Comparison of ENCODE assay signal across 8 cellular contexts in the genomic region with DNA sequence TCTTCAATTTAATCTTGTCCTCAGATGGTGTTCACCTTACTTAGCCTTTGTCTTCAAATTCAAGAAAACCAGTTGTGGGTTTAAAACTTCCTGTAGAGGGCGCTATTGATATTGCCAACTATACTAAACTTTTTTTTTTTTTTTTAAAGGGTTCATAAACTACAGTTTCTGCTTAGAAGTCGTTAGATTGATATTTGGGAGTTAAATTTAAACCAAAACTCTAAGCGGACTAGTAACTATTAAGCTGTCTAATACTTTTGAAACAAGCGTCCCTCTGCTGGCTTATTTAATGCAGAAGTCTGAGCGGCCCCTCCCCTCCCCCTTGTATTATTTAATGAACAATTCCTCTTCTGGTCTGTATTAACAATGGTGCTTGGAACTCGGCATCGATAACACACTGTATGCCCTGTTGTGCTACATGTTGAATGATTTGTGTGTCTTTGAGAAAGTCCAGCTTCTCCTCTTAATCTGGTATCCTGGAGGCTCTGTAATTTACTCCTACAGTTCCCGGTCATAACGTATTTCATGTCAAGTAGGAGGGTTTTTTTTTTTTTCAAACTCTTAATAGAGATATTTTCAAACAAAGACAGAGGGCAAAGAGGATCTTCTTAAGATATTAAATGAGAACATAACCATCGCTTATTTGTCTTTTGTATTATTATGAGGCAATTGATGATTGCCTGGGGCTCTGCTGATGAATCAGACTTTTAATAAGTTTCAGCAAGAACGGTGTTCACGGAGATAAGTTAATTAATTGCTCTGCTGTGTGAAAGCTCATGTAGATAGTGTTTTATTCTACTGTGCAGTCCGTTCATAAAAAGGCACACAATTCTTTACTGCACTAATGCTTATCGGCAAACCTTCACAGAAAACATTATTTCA. TPM values are rescaled to one million over a fixed set of nuclear protein-coding genes. Genes with fewer than 3 reads are reported as not detected.
DNase-seq lines count a peak whose midpoint lies in the region; ATAC-seq and TF ChIP-seq lines count a peak whose summit lies in the region.

No MANE protein-coding gene starts in this region.

- H3K4me3 ChIP-seq in DOHH2 (ENCODE audit: low read length), result peak overlapping the region; percentile 10; the same call in 1 of the 2 replicates

- no peaks in the 10 kb centered on the region for H3F3A ChIP-seq in DOHH2 (ENCODE audit: control insufficient read depth, insufficient read depth)

- peaks cover 0 to 7% (median 4%) of the 10 kb centered on the region in 3 donors for H3K4me1 Mint-ChIP-seq in naive B cell

- ATAC-seq in naive B cell (ENCODE audit: low read depth in 2 of 2), result peak in 1 of 2 donors; percentile 36
- ATAC-seq in GM21367 (IDR thresholded peaks at IDR 0.05; ENCODE audit: unreplicated experiment), result no peak

- TF ChIP-seq POLR2A in erythroblast (IDR thresholded peaks at IDR 0.05; ENCODE audit: low read length), result no peak

- peaks cover 0 to 8% (median 6%) of the 10 kb centered on the region in 7 donors for H3K9me3 Mint-ChIP-seq in naive B cell

- H3K4me3 Mint-ChIP-seq in naive B cell, result peak overlapping the region in 1 of 8 donors; percentile 3

- no peaks in the 10 kb centered on the region for H3K36me3 Mint-ChIP-seq in naive B cell

- peak overlapping the region; percentile 51 for H3K4me2 ChIP-seq in DOHH2 (ENCODE audit: low read length)

- no peak overlapping the region for H3K27ac ChIP-seq in DOHH2 (ENCODE audit: low read depth, low read length)

- H3K4me1 ChIP-seq in DOHH2 (ENCODE audit: control insufficient read depth, low read length), result peaks cover 4% of the 10 kb centered on the region

- no peaks in the 10 kb centered on the region for H4K20me1 ChIP-seq in DOHH2 (ENCODE audit: control insufficient read depth, insufficient read depth, low read depth, low read length)

- H3K9me3 ChIP-seq in DOHH2 (ENCODE audit: control insufficient read depth, insufficient read depth, low read length), result no peaks in the 10 kb centered on the region

- peak; percentile 50 for DNase-seq in LoVo (ENCODE audit: low spot score)
- peak; percentile 76 for DNase-seq in RKO (ENCODE audit: low spot score)
- DNase-seq in erythroblast (lab: John Stamatoyannopoulos, UW), result peak; percentile 60 to 72
- DNase-seq in naive B cell, result peak; percentile 50
- no peak for DNase-seq in activated CD8-positive, alpha-beta memory T cell treated with anti-CD3 and anti-CD28 coated beads, Interleukin-2, amount 50 U/mL, for 4 hours
- DNase-seq in activated effector memory CD4-positive, alpha-beta T cell treated with Interleukin-2 at 50 U/mL for 16 hours, result no peak

- H3K27me3 ChIP-seq in DOHH2 (ENCODE audit: control insufficient read depth, low read length), result peaks cover 5% of the 10 kb centered on the region; the same call in 1 of the 2 replicates

- H3K27ac Mint-ChIP-seq in naive B cell, result peak overlapping the region in 2 of 6 donors; percentile 15 to 77

- no peaks in the 10 kb centered on the region for H3K79me2 ChIP-seq in DOHH2 (ENCODE audit: control insufficient read depth, low read length)

- H3K9me2 ChIP-seq in DOHH2 (replicated peaks; ENCODE audit: control insufficient read depth, low read length), result no peaks in the 10 kb centered on the region

- no peaks in the 10 kb centered on the region for H3K36me3 ChIP-seq in DOHH2 (ENCODE audit: control insufficient read depth, low read length)

- H3K27me3 Mint-ChIP-seq in naive B cell, result peaks cover 14 to 47% (median 43%) of the 10 kb centered on the region in 3 donors

- peak; percentile 96 for TF ChIP-seq CTCF in DOHH2 (IDR thresholded peaks at IDR 0.05; ENCODE audit: low read depth, low read length, poor library complexity, severe bottlenecking)

RNA-seq across cellular contexts. Expression of gene CREB5, which starts 22.6 kb away (rescaled TPM):
- under 1 TPM in 2 of 6 donors, not detected in 4; 0.40 to 0.66 TPM for polyA plus RNA-seq in naive B cell (ENCODE audit: low read depth in 6 of 6)

Comparison
In these comparisons a context has a peak if more than half of its experiments do, and no peak if none do; other contexts are left out.
1. DNase-seq: peak in LoVo (single experiment), RKO (single experiment), erythroblast (2 of 2) and naive B cell (single experiment); none in activated CD8-positive, alpha-beta memory T cell treated with anti-CD3 and anti-CD28 coated beads, Interleukin-2, amount 50 U/mL, for 4 hours (single experiment) and activated effector memory CD4-positive, alpha-beta T cell treated with Interleukin-2 at 50 U/mL for 16 hours (single experiment).